In the genomic region with DNA sequence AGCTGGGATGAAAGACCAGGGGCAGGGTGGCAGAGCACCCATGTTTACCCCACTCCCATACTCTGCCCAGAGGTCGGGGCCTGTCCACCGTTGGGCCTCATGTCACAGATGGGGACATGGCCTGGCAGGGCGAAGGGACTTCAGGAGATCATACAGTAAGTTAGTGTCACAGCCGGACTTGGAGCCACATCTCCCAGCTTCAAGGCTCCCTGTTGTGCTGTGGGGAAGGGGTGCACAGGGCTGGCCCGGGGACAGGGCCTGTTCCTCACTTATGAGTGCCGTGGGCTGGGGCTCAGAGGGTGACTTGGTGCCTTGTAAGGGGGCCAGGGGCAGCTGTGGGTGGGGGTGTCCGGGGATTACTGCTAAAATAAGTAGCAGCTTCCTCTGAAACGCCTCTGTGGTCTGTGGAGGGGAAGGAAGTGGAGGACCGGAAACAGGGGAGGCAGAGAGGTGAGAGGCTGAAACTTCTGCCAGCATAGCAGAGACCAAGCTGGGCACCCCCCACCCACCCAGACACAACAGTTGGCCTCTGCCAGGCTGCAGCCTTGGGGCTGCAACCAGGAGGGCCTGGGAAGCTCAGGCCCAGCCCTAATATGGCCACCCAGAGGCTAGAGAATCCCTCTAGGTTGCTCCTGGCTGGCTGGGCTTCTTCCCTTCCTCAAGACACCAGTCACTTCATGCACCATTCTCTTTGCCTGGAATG, we compare ENCODE assay signal across 9 cellular contexts. TPM values are rescaled to one million over a fixed set of nuclear protein-coding genes. Genes with fewer than 3 reads are reported as not detected.
DNase-seq lines count a peak whose midpoint lies in the region; ATAC-seq lines count a peak whose summit lies in the region.
"Had no signal": no experiment of that assay in that cellular context is flagged by ENCODE, and none has a peak within 500 bp of the region (broad histone marks: within the 10 kb centered on the region; RNA-seq: fewer than 3 reads in every experiment).

No MANE protein-coding gene starts in this region.

- H3K4me3 ChIP-seq in GM08714 (ENCODE audit: low read length): peak overlapping the region; percentile 11; the same call in 1 of the 2 replicates
- H3K4me3 ChIP-seq: ascending aorta had no signal

- H3K27ac Mint-ChIP-seq in immature natural killer cell: peak overlapping the region; percentile 85 to 93 (median 91)
- peak overlapping the region; percentile 94 for H3K27ac Mint-ChIP-seq in stimulated activated memory B cell treated with anti-CD40 and anti-IgM and Interleukin-4, amounts not matched to agents 10 μg/mL and 1 μg/mL and 100 μg/mL, for 72 hours

- H3K4me3 Mint-ChIP-seq in immature natural killer cell: peak overlapping the region; percentile 70 to 88 (median 77)
- peak overlapping the region; percentile 65 for H3K4me3 Mint-ChIP-seq in stimulated activated memory B cell treated with anti-CD40 and anti-IgM and Interleukin-4, amounts not matched to agents 10 μg/mL and 1 μg/mL and 100 μg/mL, for 72 hours

- no peaks in the 10 kb centered on the region for H3K36me3 Mint-ChIP-seq in immature natural killer cell
- no peaks in the 10 kb centered on the region for H3K36me3 Mint-ChIP-seq in stimulated activated memory B cell treated with anti-CD40 and anti-IgM and Interleukin-4, amounts not matched to agents 10 μg/mL and 1 μg/mL and 100 μg/mL, for 72 hours

- peak; percentile 8 for ATAC-seq in HG03558 (IDR thresholded peaks at IDR 0.05; ENCODE audit: extremely low read depth, unreplicated experiment)
- peak; percentile 73 for ATAC-seq in stimulated activated memory B cell treated with anti-CD40 and anti-IgM and Interleukin-4, amounts not matched to agents 10 μg/mL and 1 μg/mL and 100 μg/mL, for 72 hours
- no peak for ATAC-seq in GM18867 (IDR thresholded peaks at IDR 0.05; ENCODE audit: unreplicated experiment)

- peaks cover 80 to 81% of the 10 kb centered on the region in 2 donors for H3K4me1 Mint-ChIP-seq in immature natural killer cell
- peaks cover 89% of the 10 kb centered on the region for H3K4me1 Mint-ChIP-seq in stimulated activated memory B cell treated with anti-CD40 and anti-IgM and Interleukin-4, amounts not matched to agents 10 μg/mL and 1 μg/mL and 100 μg/mL, for 72 hours

- peaks cover 5 to 9% (median 6%) of the 10 kb centered on the region in 3 donors for H3K27me3 Mint-ChIP-seq in immature natural killer cell (ENCODE audit: low read depth in 3 of 3)
- H3K27me3 Mint-ChIP-seq in stimulated activated memory B cell treated with anti-CD40 and anti-IgM and Interleukin-4, amounts not matched to agents 10 μg/mL and 1 μg/mL and 100 μg/mL, for 72 hours: no peaks in the 10 kb centered on the region

- peak; percentile 84 for DNase-seq in activated CD8-positive, alpha-beta memory T cell treated with anti-CD3 and anti-CD28 coated beads for 24 hours
- DNase-seq in immature natural killer cell (peak; percentile 69 to 71 (median 69)), SW 1271 (lab: John Stamatoyannopoulos, UW) (no peak), GM19240 (ENCODE audit: insufficient read length, low spot score) (no peak)

- no peaks in the 10 kb centered on the region for H3K9me3 Mint-ChIP-seq in immature natural killer cell
- H3K9me3 Mint-ChIP-seq in stimulated activated memory B cell treated with anti-CD40 and anti-IgM and Interleukin-4, amounts not matched to agents 10 μg/mL and 1 μg/mL and 100 μg/mL, for 72 hours: no peaks in the 10 kb centered on the region

RNA-seq across cellular contexts. Expression of a gene that starts 41.1 kb away (rescaled TPM):
- 10 to 100 TPM in 2 of 3 donors, 1 to 10 TPM in 1; 8.8 to 18.0 (median 13.8) TPM for polyA plus RNA-seq in immature natural killer cell

Comparison
In these comparisons a context has a peak if more than half of its experiments do, and no peak if none do; other contexts are left out.
1. DNase-seq: peak in activated CD8-positive, alpha-beta memory T cell treated with anti-CD3 and anti-CD28 coated beads for 24 hours (single experiment) and immature natural killer cell (3 of 3); none in SW 1271 (0 of 2) and GM19240 (single experiment).